In the genomic region with DNA sequence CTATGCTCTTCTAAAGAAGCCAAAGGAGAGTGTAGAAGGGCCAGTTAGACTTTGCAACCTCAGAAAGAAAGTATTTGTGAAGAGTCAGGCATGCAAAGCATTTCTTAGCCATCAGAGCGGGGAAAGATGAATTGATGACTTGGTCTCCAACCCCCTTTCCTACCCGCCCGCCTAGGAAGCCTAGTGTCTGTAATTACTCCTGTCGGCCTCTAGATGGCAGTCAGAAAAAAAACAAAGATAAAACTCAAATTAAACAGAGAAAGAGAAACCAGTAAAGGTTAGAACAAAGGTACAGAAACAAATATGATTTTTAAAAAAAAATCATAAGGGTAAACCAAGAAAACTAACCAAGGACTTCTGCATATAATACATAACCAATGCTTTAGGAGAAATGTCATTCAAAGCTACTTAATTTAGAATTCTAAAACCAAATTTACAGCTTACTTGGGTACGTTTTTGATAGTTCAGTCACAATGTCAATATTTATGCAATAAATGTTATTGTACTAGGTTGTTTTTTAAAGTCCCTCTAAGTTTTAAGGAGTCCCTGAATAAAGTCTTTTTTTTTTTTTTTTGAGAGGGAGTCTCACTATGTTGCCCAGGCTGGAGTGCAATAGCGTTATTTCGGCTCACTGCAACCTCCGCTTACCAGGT, we compare ENCODE assay signal across 8 cellular contexts.
DNase-seq lines count a peak whose midpoint lies in the region; FAIRE-seq and TF ChIP-seq lines count a peak whose summit lies in the region.

No MANE protein-coding gene starts in this region.

- no peak overlapping the region for H3K4me3 Mint-ChIP-seq in activated T-helper 1 cell treated with anti-CD3 and anti-CD28 coated beads, Interleukin-12 subunit alpha, Interleukin-12 subunit beta, Interleukin-2, Interleukin-4 antibody, amounts not matched to agents 30 ng/mL and 10 ng/mL and 1 ng/mL, durations not matched to agents 14 hours and 24 hours and 36 hours
- H3K4me3 Mint-ChIP-seq in activated naive CD8-positive, alpha-beta T cell treated with anti-CD3 and anti-CD28 coated beads for 36 hours = no peak overlapping the region

- TF ChIP-seq CTCF in AG04449 (IDR thresholded peaks at IDR 0.05; ENCODE audit: insufficient read depth, low read length, missing control alignments) = peak; percentile 43
- peak; percentile 72 for TF ChIP-seq CTCF in retinal pigment epithelial cell (conservative IDR thresholded peaks at IDR 0.05; ENCODE audit: low read depth, low read length)

- FAIRE-seq in TTC549 (lab: Jason Lieb, UNC) = peak; percentile 96

- DNase-seq in AG04449 (ENCODE audit: low read depth, low spot score) (no peak), ELR (ENCODE audit: low read depth) (peak; percentile 61), HT1080 (ENCODE audit: low read depth) (peak; percentile 47), germinal center (ENCODE audit: low spot score) (peak; percentile 11), retinal pigment epithelial cell (ENCODE audit: low read depth) (no peak)
- no peak for DNase-seq in activated T-helper 1 cell treated with anti-CD3 and anti-CD28 coated beads, Interleukin-12 subunit alpha, Interleukin-12 subunit beta, Interleukin-2, Interleukin-4 antibody, amounts not matched to agents 30 ng/mL and 10 ng/mL and 1 ng/mL, durations not matched to agents 14 hours and 24 hours and 36 hours (ENCODE audit: low spot score)
- DNase-seq in activated naive CD8-positive, alpha-beta T cell treated with anti-CD3 and anti-CD28 coated beads for 36 hours = no peak

- H3K4me3 ChIP-seq in AG04449 (ENCODE audit: low read depth, low read length) = no peak overlapping the region
- H3K4me3 ChIP-seq in retinal pigment epithelial cell (ENCODE audit: low read length) = no peak overlapping the region

- POLR2A ChIA-PET in AG04449 (lab: Yijun Ruan, JAX) = interaction anchor here (0.6 kb wide), 1 partner anchor 123 kb away, joined by 4 read pairs; no protein-coding TSS in a partner anchor

- H3K9me3 Mint-ChIP-seq in activated T-helper 1 cell treated with anti-CD3 and anti-CD28 coated beads, Interleukin-12 subunit alpha, Interleukin-12 subunit beta, Interleukin-2, Interleukin-4 antibody, amounts not matched to agents 30 ng/mL and 10 ng/mL and 1 ng/mL, durations not matched to agents 14 hours and 24 hours and 36 hours = no peaks in the 10 kb centered on the region
- no peaks in the 10 kb centered on the region for H3K9me3 Mint-ChIP-seq in activated naive CD8-positive, alpha-beta T cell treated with anti-CD3 and anti-CD28 coated beads for 36 hours

- CTCF ChIA-PET in AG04449 (lab: Yijun Ruan, JAX) = interaction anchor here (0.6 to 6.8 kb wide), 40 partner anchors 8 to 612 kb away, joined by 3 to 50 read pairs (median 4); no protein-coding TSS in a partner anchor

- no peaks in the 10 kb centered on the region for H3K36me3 Mint-ChIP-seq in activated T-helper 1 cell treated with anti-CD3 and anti-CD28 coated beads, Interleukin-12 subunit alpha, Interleukin-12 subunit beta, Interleukin-2, Interleukin-4 antibody, amounts not matched to agents 30 ng/mL and 10 ng/mL and 1 ng/mL, durations not matched to agents 14 hours and 24 hours and 36 hours (ENCODE audit: low read depth)
- H3K36me3 Mint-ChIP-seq in activated naive CD8-positive, alpha-beta T cell treated with anti-CD3 and anti-CD28 coated beads for 36 hours = no peaks in the 10 kb centered on the region

- peaks cover 11% of the 10 kb centered on the region for H3K27me3 Mint-ChIP-seq in activated T-helper 1 cell treated with anti-CD3 and anti-CD28 coated beads, Interleukin-12 subunit alpha, Interleukin-12 subunit beta, Interleukin-2, Interleukin-4 antibody, amounts not matched to agents 30 ng/mL and 10 ng/mL and 1 ng/mL, durations not matched to agents 14 hours and 24 hours and 36 hours (ENCODE audit: insufficient read depth)
- no peaks in the 10 kb centered on the region for H3K27me3 Mint-ChIP-seq in activated naive CD8-positive, alpha-beta T cell treated with anti-CD3 and anti-CD28 coated beads for 36 hours

- intact Hi-C loops in activated T-helper 1 cell treated with anti-CD3 and anti-CD28 coated beads, Interleukin-12 subunit alpha, Interleukin-12 subunit beta, Interleukin-2, Interleukin-4 antibody, amounts not matched to agents 30 ng/mL and 10 ng/mL and 1 ng/mL, durations not matched to agents 14 hours and 24 hours and 36 hours (cut with micrococcal nuclease) = loop anchor here (1.0 kb wide), 2 partner anchors 63 to 110 kb away; no protein-coding TSS in a partner anchor

- peaks cover 5% of the 10 kb centered on the region for H3K4me1 Mint-ChIP-seq in activated T-helper 1 cell treated with anti-CD3 and anti-CD28 coated beads, Interleukin-12 subunit alpha, Interleukin-12 subunit beta, Interleukin-2, Interleukin-4 antibody, amounts not matched to agents 30 ng/mL and 10 ng/mL and 1 ng/mL, durations not matched to agents 14 hours and 24 hours and 36 hours (ENCODE audit: low read depth)
- H3K4me1 Mint-ChIP-seq in activated naive CD8-positive, alpha-beta T cell treated with anti-CD3 and anti-CD28 coated beads for 36 hours = no peaks in the 10 kb centered on the region

- no peak overlapping the region for H3K27ac Mint-ChIP-seq in activated T-helper 1 cell treated with anti-CD3 and anti-CD28 coated beads, Interleukin-12 subunit alpha, Interleukin-12 subunit beta, Interleukin-2, Interleukin-4 antibody, amounts not matched to agents 30 ng/mL and 10 ng/mL and 1 ng/mL, durations not matched to agents 14 hours and 24 hours and 36 hours
- H3K27ac Mint-ChIP-seq in activated naive CD8-positive, alpha-beta T cell treated with anti-CD3 and anti-CD28 coated beads for 36 hours = no peak overlapping the region

Comparison
In these comparisons a context has a peak if more than half of its experiments do, and no peak if none do; other contexts are left out.
1. DNase-seq: peak in ELR (single experiment), HT1080 (single experiment) and germinal center (single experiment); none in AG04449 (single experiment), retinal pigment epithelial cell (single experiment), activated T-helper 1 cell treated with anti-CD3 and anti-CD28 coated beads, Interleukin-12 subunit alpha, Interleukin-12 subunit beta, Interleukin-2, Interleukin-4 antibody, amounts not matched to agents 30 ng/mL and 10 ng/mL and 1 ng/mL, durations not matched to agents 14 hours and 24 hours and 36 hours (single experiment) and activated naive CD8-positive, alpha-beta T cell treated with anti-CD3 and anti-CD28 coated beads for 36 hours (single experiment).